10 cellular contexts compared by ENCODE assay signal in genomic region chr19:17348700-17349099, GRCh38. TPM values are rescaled to one million over a fixed set of nuclear protein-coding genes. Genes with fewer than 3 reads are reported as not detected.
DNase-seq lines count a peak whose midpoint lies in the region; ATAC-seq, FAIRE-seq and TF ChIP-seq lines count a peak whose summit lies in the region.
"Had no signal": no experiment of that assay in that cellular context is flagged by ENCODE, and none has a peak within 500 bp of the region (broad histone marks: within the 10 kb centered on the region; RNA-seq: fewer than 3 reads in every experiment).

No MANE protein-coding gene starts in this region.

- H3K4me3 ChIP-seq in fibroblast of the aortic adventitia (ENCODE audit: low read depth, low read length): no peak overlapping the region
- H3K4me3 ChIP-seq in pancreas: no peak overlapping the region
- H3K4me3 ChIP-seq: Peyer's patch had no signal

- H3K27ac Mint-ChIP-seq in type B pancreatic cell: no peak overlapping the region

- DNase-seq in DMS79 treated with DMSO at 0.1 percent for 48 hours (lab: John Stamatoyannopoulos, UW): peak; percentile 42
- peak; percentile 77 for DNase-seq in RCC 7860 (ENCODE audit: low spot score)
- peak; percentile 69 for DNase-seq in fibroblast of the aortic adventitia (ENCODE audit: low read depth)
- DNase-seq in pancreas: peak in 3 of 6 donors; percentile 20 to 54 (median 22)
- DNase-seq in RPMI8226: no peak
- DNase-seq in NCI-H128 (lab: John Stamatoyannopoulos, UW; ENCODE audit: unreplicated experiment): no peak
- no peak for DNase-seq in type B pancreatic cell (ENCODE audit: extremely low spot score, unreplicated experiment)
- DNase-seq: Peyer's patch had no signal

- peaks cover 21% of the 10 kb centered on the region for H3K27me3 Mint-ChIP-seq in type B pancreatic cell

- no peaks in the 10 kb centered on the region for H3K36me3 Mint-ChIP-seq in type B pancreatic cell

- ATAC-seq in pancreas: peak in 3 of 4 donors; percentile 26 to 29 (median 27)
- ATAC-seq in GM18505 (IDR thresholded peaks at IDR 0.05; ENCODE audit: unreplicated experiment): no peak

- TF ChIP-seq POLR2A in GM18505 (IDR thresholded peaks at IDR 0.05; ENCODE audit: borderline replicate concordance, extremely low read depth, insufficient read depth, insufficient read length): no peak

- no peaks in the 10 kb centered on the region for H3K9me3 Mint-ChIP-seq in type B pancreatic cell
- H3K9me3 Mint-ChIP-seq: central memory CD8-positive, alpha-beta T cell had no signal

- TF ChIP-seq CTCF in fibroblast of the aortic adventitia (IDR thresholded peaks at IDR 0.05; ENCODE audit: insufficient read depth, low read length) (no peak), pancreas (IDR thresholded peaks at IDR 0.05) (no peak), type B pancreatic cell (conservative IDR thresholded peaks at IDR 0.05) (no peak)

- FAIRE-seq in RCC 7860 (lab: Jason Lieb, UNC) (peak; percentile 46), pancreas (lab: Jason Lieb, UNC) (no peak)

- no peaks in the 10 kb centered on the region for H3K4me1 ChIP-seq in pancreas

- H3K27me3 ChIP-seq in pancreas: no peaks in the 10 kb centered on the region
- H3K27me3 ChIP-seq: Peyer's patch had no signal

- no peaks in the 10 kb centered on the region for H3K36me3 ChIP-seq in pancreas
- H3K36me3 ChIP-seq: Peyer's patch had no signal

- peaks cover 6% of the 10 kb centered on the region for H3K4me1 Mint-ChIP-seq in type B pancreatic cell (ENCODE audit: unreplicated experiment)

- no peak overlapping the region for H3K27ac ChIP-seq in pancreas

- H3K4me3 Mint-ChIP-seq in type B pancreatic cell: no peak overlapping the region
- H3K4me3 Mint-ChIP-seq: central memory CD8-positive, alpha-beta T cell had no signal

- no peaks in the 10 kb centered on the region for H3K9me3 ChIP-seq in pancreas
- H3K9me3 ChIP-seq: Peyer's patch had no signal

- intact Hi-C loops in pancreas (cut with DNase I): loop anchor here in 1 of 3 donors (5.0 kb wide), 1 partner anchor 119 kb away; no protein-coding TSS in a partner anchor

- WGBS in pancreas, 2 donors: 5 to 14% methylated on average over 12 of the region's 12 CpGs

RNA-seq across cellular contexts. Expression of gene GTPBP3, which starts 11.3 kb away (rescaled TPM):
- 12.1 and 21.1 TPM in 2 replicates for total RNA-seq in fibroblast of the aortic adventitia (ENCODE audit: low replicate concordance)
- 10 to 100 TPM in 3 of 6 donors, 1 to 10 TPM in 3; 9.1 to 15.2 (median 11.2) TPM for total RNA-seq in pancreas
- 10 to 100 TPM; 17.9 to 28.2 TPM for polyA plus RNA-seq in pancreas
- 40.0 and 48.4 TPM in 2 replicates for total RNA-seq in type B pancreatic cell (ENCODE audit: low replicate concordance)

RNA-seq across cellular contexts. Expression of gene ANO8, which starts 14.0 kb away (rescaled TPM):
- total RNA-seq in fibroblast of the aortic adventitia (ENCODE audit: low replicate concordance) (3.1 and 6.1 TPM in 2 replicates), pancreas (10 to 100 TPM in 1 of 6 donors, 1 to 10 TPM in 5; 4.9 to 10.2 (median 5.4) TPM), type B pancreatic cell (ENCODE audit: low replicate concordance) (38.4 and 51.3 TPM in 2 replicates)
- polyA plus RNA-seq in pancreas: 10 to 100 TPM in 1 of 2 donors, 1 to 10 TPM in 1; 7.1 to 19.0 TPM

RNA-seq across cellular contexts. Expression of gene PLVAP, which starts 28.4 kb away (rescaled TPM):
- 0.09 TPM in 1 of 2 replicates, not detected in the other for total RNA-seq in fibroblast of the aortic adventitia (ENCODE audit: low replicate concordance)
- 10 to 100 TPM; 32.0 to 86.5 (median 58.4) TPM for total RNA-seq in pancreas
- 10 to 100 TPM; 70.5 to 87.6 TPM for polyA plus RNA-seq in pancreas
- total RNA-seq in type B pancreatic cell (ENCODE audit: low replicate concordance): 0.72 TPM in 1 of 2 replicates, not detected in the other

RNA-seq across cellular contexts. Expression of gene DDA1, which starts 39.3 kb away (rescaled TPM):
- total RNA-seq in fibroblast of the aortic adventitia (ENCODE audit: low replicate concordance) (2.9 and 20.2 TPM in 2 replicates), pancreas (10 to 100 TPM in 3 of 6 donors, 1 to 10 TPM in 3; 6.1 to 12.4 (median 9.3) TPM), type B pancreatic cell (ENCODE audit: low replicate concordance) (38.7 and 46.0 TPM in 2 replicates)
- polyA plus RNA-seq in pancreas: 10 to 100 TPM; 21.4 to 25.4 TPM

RNA-seq across cellular contexts. Expression of gene MRPL34, which starts 43.0 kb away (rescaled TPM):
- total RNA-seq in fibroblast of the aortic adventitia (ENCODE audit: low replicate concordance) (22.7 and 34.3 TPM in 2 replicates), pancreas (10 to 100 TPM; 32.4 to 41.9 (median 37.1) TPM), type B pancreatic cell (ENCODE audit: low replicate concordance) (79.2 and 111 TPM in 2 replicates)
- 10 to 100 TPM; 42.9 to 78.1 TPM for polyA plus RNA-seq in pancreas

Comparison
In these comparisons a context has a peak if more than half of its experiments do, and no peak if none do; other contexts are left out.
1. DNase-seq: peak in DMS79 treated with DMSO at 0.1 percent for 48 hours (single experiment), RCC 7860 (single experiment) and fibroblast of the aortic adventitia (single experiment); none in RPMI8226 (single experiment), NCI-H128 (single experiment) and type B pancreatic cell (single experiment).
2. RNA of gene PLVAP, which starts 28.4 kb away (total RNA-seq): 32.0 to 86.5 TPM in pancreas; 0.72 TPM in type B pancreatic cell and 0.09 TPM in fibroblast of the aortic adventitia; every median in the first group is over 10 times any median in the second.